1 cellular context compared by ENCODE assay signal in genomic region chr1:228556634-228557430, GRCh38.
A peak's percentile ranks its signal among the peaks of the same experiment; 100 is the strongest.
TF ChIP-seq lines count a peak whose summit lies in the region.
"Not testable (repeated sequence)": the region's sequence is repeated elsewhere in the genome, so short reads cannot be mapped to it uniquely, and the experiment has no call there.

No MANE protein-coding gene starts in this region.

TF ChIP-seq in K562, 482 proteins besides CTCF, POLR2A, EP300 and RAD21 (continued from another document):
- 0 out of 2 replicates have a peak, but pooled peaks have one; percentile 11 for TF ChIP-seq PKNOX1 (IDR thresholded peaks at IDR 0.05)
- peak; percentile 67; the same call in 1 of the 2 replicates for TF ChIP-seq MGA (IDR thresholded peaks at IDR 0.05)
- TF ChIP-seq TOE1 (IDR thresholded peaks at IDR 0.05; ENCODE audit: borderline replicate concordance): peak; percentile 52
- TF ChIP-seq TOE1 (CRISPR knock-in tag; IDR thresholded peaks at IDR 0.05; ENCODE audit: borderline replicate concordance, low read depth): not testable (repeated sequence)
- peak; percentile 61; the same call in 1 of the 2 replicates for TF ChIP-seq GATAD2A (IDR thresholded peaks at IDR 0.05)
- peak; percentile 73; the same call in 1 of the 2 replicates for TF ChIP-seq OTX1 (CRISPR knock-in tag; IDR thresholded peaks at IDR 0.05)
- peak; percentile 52; the same call in 1 of the 2 replicates for TF ChIP-seq SMAD4 (CRISPR knock-in tag; conservative IDR thresholded peaks at IDR 0.05)
- peak; percentile 81 for TF ChIP-seq ZBTB2 (IDR thresholded peaks at IDR 0.05)
- TF ChIP-seq GMEB1 (CRISPR knock-in tag; IDR thresholded peaks at IDR 0.05): peak; percentile 53
